In genomic region chr6:53647437-53648094, GRCh38 we compare ENCODE assay signal across 9 cellular contexts. TPM values are rescaled to one million over a fixed set of nuclear protein-coding genes. Genes with fewer than 3 reads are reported as not detected.
DNase-seq lines count a peak whose midpoint lies in the region; ATAC-seq and TF ChIP-seq lines count a peak whose summit lies in the region.
"Had no signal": no experiment of that assay in that cellular context is flagged by ENCODE, and none has a peak within 500 bp of the region (broad histone marks: within the 10 kb centered on the region; RNA-seq: fewer than 3 reads in every experiment).

No MANE protein-coding gene starts in this region.

- TF ChIP-seq CTCF in fibroblast of villous mesenchyme (IDR thresholded peaks at IDR 0.05; ENCODE audit: insufficient read depth, low read depth, low read length) = no peak
- TF ChIP-seq CTCF in endothelial cell (IDR thresholded peaks at IDR 0.05; ENCODE audit: unreplicated experiment) = no peak
- no peak for TF ChIP-seq CTCF in glutamatergic neuron (IDR thresholded peaks at IDR 0.05; ENCODE audit: partially characterized antibody, unreplicated experiment)
- TF ChIP-seq CTCF in HFFc6 (IDR thresholded peaks at IDR 0.05) = no peak

- no peaks in the 10 kb centered on the region for H3K36me3 Mint-ChIP-seq in endothelial cell (ENCODE audit: low read depth, unreplicated experiment)
- H3K36me3 Mint-ChIP-seq in glutamatergic neuron (ENCODE audit: unreplicated experiment) = no peaks in the 10 kb centered on the region
- no peaks in the 10 kb centered on the region for H3K36me3 Mint-ChIP-seq in HFFc6 (ENCODE audit: low read depth)

- no peaks in the 10 kb centered on the region for H3K36me3 ChIP-seq in SJSA1

- peak; percentile 55 for ATAC-seq in GM19324 (IDR thresholded peaks at IDR 0.05; ENCODE audit: low FRiP score, unreplicated experiment)
- peak; percentile 57 for ATAC-seq in HG03045 (IDR thresholded peaks at IDR 0.05; ENCODE audit: unreplicated experiment)

- H3K27ac ChIP-seq in SJSA1 = peak overlapping the region; percentile 2; the same call in 1 of the 2 replicates
- H3K27ac ChIP-seq: SK-N-MC had no signal

- H3K4me1 Mint-ChIP-seq in endothelial cell (ENCODE audit: unreplicated experiment) (no peaks in the 10 kb centered on the region), glutamatergic neuron (ENCODE audit: low read depth, unreplicated experiment) (peaks cover 11% of the 10 kb centered on the region), HFFc6 (ENCODE audit: low read depth) (no peaks in the 10 kb centered on the region)

- H3K27me3 ChIP-seq in SJSA1 (replicated peaks) = no peaks in the 10 kb centered on the region

- H3K4me1 ChIP-seq in SJSA1 (replicated peaks) = peaks cover 55% of the 10 kb centered on the region

- DNase-seq in SJSA1 (ENCODE audit: low read depth in 1 of 2, low spot score in 2 of 2) (peak in 1 of 2 experiments; percentile 39), fibroblast of villous mesenchyme (ENCODE audit: low read depth) (peak; percentile 14), endothelial cell (ENCODE audit: low spot score) (no peak), ureter (ENCODE audit: low spot score) (no peak), glutamatergic neuron (no peak), HFFc6 (no peak)

- no peaks in the 10 kb centered on the region for H3K9me3 ChIP-seq in SJSA1 (replicated peaks)

- H3K4me3 Mint-ChIP-seq in endothelial cell (ENCODE audit: unreplicated experiment) (no peak overlapping the region), glutamatergic neuron (ENCODE audit: unreplicated experiment) (no peak overlapping the region), HFFc6 (no peak overlapping the region)

- H3K4me3 ChIP-seq in SJSA1 (no peak overlapping the region), fibroblast of villous mesenchyme (ENCODE audit: low read depth, low read length) (no peak overlapping the region)
- H3K4me3 ChIP-seq: SK-N-MC had no signal

- peaks cover 2% of the 10 kb centered on the region for H3K27me3 Mint-ChIP-seq in endothelial cell (ENCODE audit: unreplicated experiment)
- H3K27me3 Mint-ChIP-seq in glutamatergic neuron (ENCODE audit: unreplicated experiment) = peaks cover 7% of the 10 kb centered on the region
- H3K27me3 Mint-ChIP-seq in HFFc6 (ENCODE audit: insufficient read depth) = peaks cover 19% of the 10 kb centered on the region

- no peaks in the 10 kb centered on the region for H3K9me3 Mint-ChIP-seq in endothelial cell (ENCODE audit: unreplicated experiment)
- H3K9me3 Mint-ChIP-seq in glutamatergic neuron (ENCODE audit: unreplicated experiment) = no peaks in the 10 kb centered on the region
- no peaks in the 10 kb centered on the region for H3K9me3 Mint-ChIP-seq in HFFc6

- H3K27ac Mint-ChIP-seq in endothelial cell (ENCODE audit: unreplicated experiment) = no peak overlapping the region
- no peak overlapping the region for H3K27ac Mint-ChIP-seq in glutamatergic neuron (ENCODE audit: unreplicated experiment)
- no peak overlapping the region for H3K27ac Mint-ChIP-seq in HFFc6

RNA-seq across cellular contexts. Expression of gene KLHL31, which starts 18.0 kb away (rescaled TPM):
- total RNA-seq in SJSA1 (2014; rRNA removed; shearing (Covaris generic)) = 0.11 TPM in 1 of 2 replicates, not detected in the other
- total RNA-seq in fibroblast of villous mesenchyme (under 0.01 TPM in 1 of 2 replicates, not detected in the other), endothelial cell (ENCODE audit: unreplicated experiment) (0.51 TPM), ureter (0.91 TPM), glutamatergic neuron (ENCODE audit: unreplicated experiment) (0.10 TPM)
- total RNA-seq in HFFc6 (2021; fragmentation: NEBNext Ultra II Directional; extraction: Animal tissue kit (Norgen Biotek cat#: 25700)) = not detected
